23 cellular contexts compared by ENCODE assay signal in genomic region chr21:42387843-42388242, GRCh38. TPM values are rescaled to one million over a fixed set of nuclear protein-coding genes. Genes with fewer than 3 reads are reported as not detected.
DNase-seq lines count a peak whose midpoint lies in the region; ATAC-seq and TF ChIP-seq lines count a peak whose summit lies in the region.
"Had no signal": no experiment of that assay in that cellular context is flagged by ENCODE, and none has a peak within 500 bp of the region (broad histone marks: within the 10 kb centered on the region; RNA-seq: fewer than 3 reads in every experiment).

No MANE protein-coding gene starts in this region.

- TF ChIP-seq CTCF in transverse colon (IDR thresholded peaks at IDR 0.05) = no peak

- 72 to 86% methylated on average over 4 of the region's 4 CpGs for WGBS in transverse colon (ENCODE audit: low coverage in 1 of 2), 2 donors

- in situ Hi-C loops in transverse colon (cut with MboI; ENCODE audit: low pct_ligation_motif_present in 1 of 4, low pct_unique_long_range_greater_than_20kb in 1 of 4, low sequenced_read_pairs in 3 of 4) = loop anchor here in 1 of 4 donors (10.0 kb wide), 1 partner anchor 57 kb away; no protein-coding TSS in a partner anchor

- no peaks in the 10 kb centered on the region for H3K9me3 ChIP-seq in naive thymus-derived CD4-positive, alpha-beta T cell (ENCODE audit: control insufficient read depth in 2 of 3, low read length in 3 of 3)
- no peaks in the 10 kb centered on the region for H3K9me3 ChIP-seq in transverse colon
- H3K9me3 ChIP-seq: BE2C had no signal

- no peaks in the 10 kb centered on the region for H3K36me3 ChIP-seq in naive thymus-derived CD4-positive, alpha-beta T cell (ENCODE audit: control insufficient read depth in 2 of 3, insufficient read depth in 3 of 3, low read length in 3 of 3)
- no peaks in the 10 kb centered on the region for H3K36me3 ChIP-seq in transverse colon
- H3K36me3 ChIP-seq: BE2C had no signal

- POLR2A ChIA-PET in naive thymus-derived CD4-positive, alpha-beta T cell (lab: Charles Lee) = interaction anchor here (0.9 to 2.6 kb wide), 6 partner anchors 11 to 54 kb away, joined by 3 to 6 read pairs (median 4); partner anchors contain the start of gene UBASH3A

- TF ChIP-seq EP300 in transverse colon (IDR thresholded peaks at IDR 0.05; ENCODE audit: low read depth) = no peak

- H3K27ac Mint-ChIP-seq in activated CD4-positive, alpha-beta T cell treated with anti-CD3 and anti-CD28 coated beads, Interleukin-2, amount 10 ng/mL, durations not matched to agents 24 days and 14 days = peak overlapping the region; percentile 45
- peak overlapping the region; percentile 40 for H3K27ac Mint-ChIP-seq in activated T-helper 2 cell treated with anti-CD3 and anti-CD28 coated beads, Interferon-gamma antibody, Interleukin-2, Interleukin-4, amounts not matched to agents 10 μg/mL and 5 μg/mL and 100 μg/mL, durations not matched to agents 14 hours and 24 hours and 36 hours
- H3K27ac Mint-ChIP-seq in naive thymus-derived CD4-positive, alpha-beta T cell = peak overlapping the region in 6 of 9 donors; percentile 20 to 77 (median 41)
- H3K27ac Mint-ChIP-seq: HFFc6 had no signal

- H3K27me3 ChIP-seq in naive thymus-derived CD4-positive, alpha-beta T cell (ENCODE audit: control insufficient read depth in 2 of 2, insufficient read depth in 2 of 2, low read length in 2 of 2) = no peaks in the 10 kb centered on the region
- no peaks in the 10 kb centered on the region for H3K27me3 ChIP-seq in transverse colon

- TF ChIP-seq POLR2A in transverse colon (IDR thresholded peaks at IDR 0.05) = no peak
- no peak for TF ChIP-seq POLR2A in GM18505 (IDR thresholded peaks at IDR 0.05; ENCODE audit: borderline replicate concordance, extremely low read depth, insufficient read depth, insufficient read length)

- H3K4me1 Mint-ChIP-seq in activated CD4-positive, alpha-beta T cell treated with anti-CD3 and anti-CD28 coated beads, Interleukin-2, amount 10 ng/mL, durations not matched to agents 24 days and 14 days = peaks cover 63% of the 10 kb centered on the region
- peaks cover 65% of the 10 kb centered on the region for H3K4me1 Mint-ChIP-seq in activated T-helper 2 cell treated with anti-CD3 and anti-CD28 coated beads, Interferon-gamma antibody, Interleukin-2, Interleukin-4, amounts not matched to agents 10 μg/mL and 5 μg/mL and 100 μg/mL, durations not matched to agents 14 hours and 24 hours and 36 hours (ENCODE audit: low read depth)
- H3K4me1 Mint-ChIP-seq in naive thymus-derived CD4-positive, alpha-beta T cell = peaks cover 19 to 84% (median 76%) of the 10 kb centered on the region in 7 donors

- CTCF ChIA-PET in naive thymus-derived CD4-positive, alpha-beta T cell (lab: Charles Lee) = no interaction called here

- no peak overlapping the region for H3K4me3 ChIP-seq in naive thymus-derived CD4-positive, alpha-beta T cell (ENCODE audit: low read length)
- no peak overlapping the region for H3K4me3 ChIP-seq in transverse colon
- H3K4me3 ChIP-seq: SK-N-MC had no signal

- H3K27ac ChIP-seq in naive thymus-derived CD4-positive, alpha-beta T cell (ENCODE audit: low read depth, low read length) = no peak overlapping the region
- H3K27ac ChIP-seq in transverse colon = no peak overlapping the region
- H3K27ac ChIP-seq: SK-N-MC had no signal

- intact Hi-C loops in activated CD4-positive, alpha-beta T cell treated with anti-CD3 and anti-CD28 coated beads, Interleukin-2, amount 10 ng/mL, durations not matched to agents 24 days and 14 days (cut with micrococcal nuclease) = no loop called here
- intact Hi-C loops in activated T-helper 2 cell treated with anti-CD3 and anti-CD28 coated beads, Interferon-gamma antibody, Interleukin-2, Interleukin-4, amounts not matched to agents 10 μg/mL and 5 μg/mL and 100 μg/mL, durations not matched to agents 14 hours and 24 hours and 36 hours (cut with micrococcal nuclease) = no loop called here
- intact Hi-C loops in naive thymus-derived CD4-positive, alpha-beta T cell (cut with micrococcal nuclease) = no loop called here
- intact Hi-C loops in transverse colon (cut with DNase I; ENCODE audit: low total_unique reads) = no loop called here

- no peak overlapping the region for H3K4me3 Mint-ChIP-seq in activated CD4-positive, alpha-beta T cell treated with anti-CD3 and anti-CD28 coated beads, Interleukin-2, amount 10 ng/mL, durations not matched to agents 24 days and 14 days
- H3K4me3 Mint-ChIP-seq in activated T-helper 2 cell treated with anti-CD3 and anti-CD28 coated beads, Interferon-gamma antibody, Interleukin-2, Interleukin-4, amounts not matched to agents 10 μg/mL and 5 μg/mL and 100 μg/mL, durations not matched to agents 14 hours and 24 hours and 36 hours (ENCODE audit: low read depth) = no peak overlapping the region
- no peak overlapping the region for H3K4me3 Mint-ChIP-seq in naive thymus-derived CD4-positive, alpha-beta T cell
- H3K4me3 Mint-ChIP-seq: HFFc6 had no signal

- peaks cover 65% of the 10 kb centered on the region for H3K36me3 Mint-ChIP-seq in activated CD4-positive, alpha-beta T cell treated with anti-CD3 and anti-CD28 coated beads, Interleukin-2, amount 10 ng/mL, durations not matched to agents 24 days and 14 days (ENCODE audit: low read depth)
- peaks cover 90% of the 10 kb centered on the region for H3K36me3 Mint-ChIP-seq in activated T-helper 2 cell treated with anti-CD3 and anti-CD28 coated beads, Interferon-gamma antibody, Interleukin-2, Interleukin-4, amounts not matched to agents 10 μg/mL and 5 μg/mL and 100 μg/mL, durations not matched to agents 14 hours and 24 hours and 36 hours (ENCODE audit: low read depth)
- H3K36me3 Mint-ChIP-seq in naive thymus-derived CD4-positive, alpha-beta T cell = peaks cover 0 to 18% (median under 1%) of the 10 kb centered on the region in 5 donors
- H3K36me3 Mint-ChIP-seq: CD4-positive, alpha-beta memory T cell had no signal

- H3K9me3 Mint-ChIP-seq in activated CD4-positive, alpha-beta T cell treated with anti-CD3 and anti-CD28 coated beads, Interleukin-2, amount 10 ng/mL, durations not matched to agents 24 days and 14 days = peaks cover 4% of the 10 kb centered on the region
- peaks cover 3% of the 10 kb centered on the region for H3K9me3 Mint-ChIP-seq in activated T-helper 2 cell treated with anti-CD3 and anti-CD28 coated beads, Interferon-gamma antibody, Interleukin-2, Interleukin-4, amounts not matched to agents 10 μg/mL and 5 μg/mL and 100 μg/mL, durations not matched to agents 14 hours and 24 hours and 36 hours
- peaks cover 0 to 5% (median under 1%) of the 10 kb centered on the region in 11 donors for H3K9me3 Mint-ChIP-seq in naive thymus-derived CD4-positive, alpha-beta T cell

- no peak for ATAC-seq in naive thymus-derived CD4-positive, alpha-beta T cell
- ATAC-seq in GM18505 (IDR thresholded peaks at IDR 0.05; ENCODE audit: unreplicated experiment) = no peak
- ATAC-seq in GM19463 (IDR thresholded peaks at IDR 0.05; ENCODE audit: unreplicated experiment) = no peak

- no peaks in the 10 kb centered on the region for H3K27me3 Mint-ChIP-seq in activated CD4-positive, alpha-beta T cell treated with anti-CD3 and anti-CD28 coated beads, Interleukin-2, amount 10 ng/mL, durations not matched to agents 24 days and 14 days
- H3K27me3 Mint-ChIP-seq in activated T-helper 2 cell treated with anti-CD3 and anti-CD28 coated beads, Interferon-gamma antibody, Interleukin-2, Interleukin-4, amounts not matched to agents 10 μg/mL and 5 μg/mL and 100 μg/mL, durations not matched to agents 14 hours and 24 hours and 36 hours (ENCODE audit: low read depth) = no peaks in the 10 kb centered on the region
- peaks cover 0 to 4% (median 0%) of the 10 kb centered on the region in 5 donors for H3K27me3 Mint-ChIP-seq in naive thymus-derived CD4-positive, alpha-beta T cell
- H3K27me3 Mint-ChIP-seq: CD4-positive, alpha-beta memory T cell had no signal

- no peak for DNase-seq in activated CD4-positive, alpha-beta T cell treated with anti-CD3 and anti-CD28 coated beads, Interleukin-2, amount 10 ng/mL, durations not matched to agents 24 days and 14 days
- DNase-seq in activated CD4-positive, alpha-beta T cell treated with anti-CD3 and anti-CD28 coated beads, Interleukin-2, amount 50 U/mL, for 1 hour = no peak
- DNase-seq in activated T-helper 2 cell treated with anti-CD3 and anti-CD28 coated beads, Interferon-gamma antibody, Interleukin-2, Interleukin-4, amounts not matched to agents 10 μg/mL and 5 μg/mL and 100 μg/mL, durations not matched to agents 14 hours and 24 hours and 36 hours (ENCODE audit: low spot score) = no peak
- no peak for DNase-seq in naive thymus-derived CD4-positive, alpha-beta T cell
- DNase-seq in transverse colon = peak; percentile 2
- no peak for DNase-seq in activated CD8-positive, alpha-beta memory T cell treated with anti-CD3 and anti-CD28 coated beads, Interleukin-2, amount 50 U/mL, for 48 hours
- DNase-seq: BE2C; CD4-positive, alpha-beta memory T cell; DMS53; EL; HFFc6; IMR-90; NCI-H1436 treated with DMSO at 0.1 percent for 48 hours; NCI-H2081; NCI-H2171 treated with DMSO at 0.1 percent for 48 hours; NCI-H446 treated with DMSO at 0.1 percent for 48 hours; NCI-H69; NK-92 treated with Interleukin-12 subunit alpha and Interleukin-12 subunit beta, amount 100 ng/mL, for 24 hours; SHP77 had no signal

- peaks cover 3 to 34% of the 10 kb centered on the region in 2 donors for H3K4me1 ChIP-seq in naive thymus-derived CD4-positive, alpha-beta T cell (ENCODE audit: control insufficient read depth in 2 of 2, insufficient read depth in 2 of 2, low read length in 2 of 2)
- H3K4me1 ChIP-seq in transverse colon = peaks cover 3 to 21% (median 6%) of the 10 kb centered on the region in 4 donors
- H3K4me1 ChIP-seq: BE2C had no signal

RNA-seq across cellular contexts. Expression of gene TMPRSS3, which starts 8.0 kb away (rescaled TPM):
- total RNA-seq in activated CD4-positive, alpha-beta T cell treated with anti-CD3 and anti-CD28 coated beads, Interleukin-2, amount 10 ng/mL, durations not matched to agents 24 days and 14 days = 56.9 and 58.7 TPM in 2 replicates
- total RNA-seq in activated T-helper 2 cell treated with anti-CD3 and anti-CD28 coated beads, Interferon-gamma antibody, Interleukin-2, Interleukin-4, amounts not matched to agents 10 μg/mL and 5 μg/mL and 100 μg/mL, durations not matched to agents 14 hours and 24 hours and 36 hours = 81.0 and 88.1 TPM in 2 replicates
- 1 to 10 TPM in 4 of 5 experiments, under 1 TPM in 1; 0.88 to 7.6 (median 1.5) TPM for total RNA-seq in naive thymus-derived CD4-positive, alpha-beta T cell
- 1 to 10 TPM in 1 of 2 donors, under 1 TPM in 1; 0.11 to 2.9 TPM for polyA plus RNA-seq in naive thymus-derived CD4-positive, alpha-beta T cell
- total RNA-seq in transverse colon = 1 to 10 TPM in 1 of 4 donors, under 1 TPM in 1, not detected in 2; 0.68 to 1.3 TPM
- total RNA-seq: HFFc6, IMR-90 had no signal
- polyA plus RNA-seq: IMR-90 had no signal

RNA-seq across cellular contexts. Expression of gene UBASH3A, which starts 15.9 kb away (rescaled TPM):
- total RNA-seq in activated CD4-positive, alpha-beta T cell treated with anti-CD3 and anti-CD28 coated beads, Interleukin-2, amount 10 ng/mL, durations not matched to agents 24 days and 14 days = 61.4 and 65.7 TPM in 2 replicates
- 86.0 and 87.4 TPM in 2 replicates for total RNA-seq in activated T-helper 2 cell treated with anti-CD3 and anti-CD28 coated beads, Interferon-gamma antibody, Interleukin-2, Interleukin-4, amounts not matched to agents 10 μg/mL and 5 μg/mL and 100 μg/mL, durations not matched to agents 14 hours and 24 hours and 36 hours
- 100 to 1,000 TPM in 1 of 5 experiments, 10 to 100 TPM in 4; 41.9 to 101 (median 91.7) TPM for total RNA-seq in naive thymus-derived CD4-positive, alpha-beta T cell
- 10 to 100 TPM; 57.1 to 99.3 TPM for polyA plus RNA-seq in naive thymus-derived CD4-positive, alpha-beta T cell
- 1 to 10 TPM in 1 of 4 donors, under 1 TPM in 2, not detected in 1; 0.37 to 3.0 (median 0.82) TPM for total RNA-seq in transverse colon
- total RNA-seq: HFFc6, IMR-90, M059J had no signal
- polyA plus RNA-seq: IMR-90 had no signal

RNA-seq across cellular contexts. Expression of gene TFF1, which starts 21.5 kb away (rescaled TPM):
- not detected in 2 replicates for total RNA-seq in activated CD4-positive, alpha-beta T cell treated with anti-CD3 and anti-CD28 coated beads, Interleukin-2, amount 10 ng/mL, durations not matched to agents 24 days and 14 days
- 0.48 and 0.51 TPM in 2 replicates for total RNA-seq in activated T-helper 2 cell treated with anti-CD3 and anti-CD28 coated beads, Interferon-gamma antibody, Interleukin-2, Interleukin-4, amounts not matched to agents 10 μg/mL and 5 μg/mL and 100 μg/mL, durations not matched to agents 14 hours and 24 hours and 36 hours
- not detected for total RNA-seq in naive thymus-derived CD4-positive, alpha-beta T cell
- not detected for polyA plus RNA-seq in naive thymus-derived CD4-positive, alpha-beta T cell
- 10 to 100 TPM in 2 of 4 donors, 1 to 10 TPM in 1, not detected in 1; 8.6 to 45.3 (median 25.8) TPM for total RNA-seq in transverse colon
- total RNA-seq: CD4-positive, alpha-beta memory T cell; HFFc6; IMR-90; M059J had no signal
- polyA plus RNA-seq: CD4-positive, alpha-beta memory T cell; IMR-90 had no signal

RNA-seq across cellular contexts. Expression of gene TFF2, which starts 37.0 kb away (rescaled TPM):
- not detected in 2 replicates for total RNA-seq in activated CD4-positive, alpha-beta T cell treated with anti-CD3 and anti-CD28 coated beads, Interleukin-2, amount 10 ng/mL, durations not matched to agents 24 days and 14 days
- total RNA-seq in activated T-helper 2 cell treated with anti-CD3 and anti-CD28 coated beads, Interferon-gamma antibody, Interleukin-2, Interleukin-4, amounts not matched to agents 10 μg/mL and 5 μg/mL and 100 μg/mL, durations not matched to agents 14 hours and 24 hours and 36 hours = not detected in 2 replicates
- total RNA-seq in naive thymus-derived CD4-positive, alpha-beta T cell = not detected
- polyA plus RNA-seq in naive thymus-derived CD4-positive, alpha-beta T cell = not detected
- under 1 TPM in 1 of 4 donors, not detected in 3; 0.68 TPM for total RNA-seq in transverse colon
- total RNA-seq: CD4-positive, alpha-beta memory T cell; HFFc6; IMR-90 had no signal
- polyA plus RNA-seq: CD4-positive, alpha-beta memory T cell; IMR-90 had no signal

Comparison
In these comparisons a context has a peak if more than half of its experiments do, and no peak if none do; other contexts are left out.
1. RNA of gene UBASH3A, which starts 15.9 kb away (total RNA-seq): 41.9 to 101 TPM in naive thymus-derived CD4-positive, alpha-beta T cell, 86.0 to 87.4 TPM in activated T-helper 2 cell treated with anti-CD3 and anti-CD28 coated beads, Interferon-gamma antibody, Interleukin-2, Interleukin-4, amounts not matched to agents 10 μg/mL and 5 μg/mL and 100 μg/mL, durations not matched to agents 14 hours and 24 hours and 36 hours and 61.4 to 65.7 TPM in activated CD4-positive, alpha-beta T cell treated with anti-CD3 and anti-CD28 coated beads, Interleukin-2, amount 10 ng/mL, durations not matched to agents 24 days and 14 days; 0.37 to 3.0 TPM in transverse colon; every median in the first group is over 10 times any median in the second.
2. Peak in every context shown above with its lines, with median percentiles within 50 percentile points of each other: H3K27ac Mint-ChIP-seq.